Comparison of ENCODE assay signal across 1 cellular context in genomic region chr13:70108276-70108845, GRCh38.
TF ChIP-seq lines count a peak whose summit lies in the region.

TSS of gene KLHL1 (minus strand) at chr13:70108452. CDS start at chr13:70107699, 753 bp downstream.

TF ChIP-seq in IMR-90, 13 proteins besides CTCF, POLR2A, EP300 and RAD21:
- TF ChIP-seq CHD1 (IDR thresholded peaks at IDR 0.05; ENCODE audit: low read depth, low read length) (no peak), RFX5 (IDR thresholded peaks at IDR 0.05; ENCODE audit: low read depth, low read length) (no peak), USF2 (IDR thresholded peaks at IDR 0.05; ENCODE audit: low read depth, low read length) (no peak), MAFK (IDR thresholded peaks at IDR 0.05; ENCODE audit: low read depth, low read length) (no peak), MAZ (IDR thresholded peaks at IDR 0.05; ENCODE audit: borderline replicate concordance, low read depth, low read length) (no peak), CEBPB (IDR thresholded peaks at IDR 0.05; ENCODE audit: low read depth, low read length) (no peak), SMC3 (IDR thresholded peaks at IDR 0.05; ENCODE audit: low read depth, low read length) (no peak), RCOR1 (IDR thresholded peaks at IDR 0.05; ENCODE audit: insufficient replicate concordance, low read length) (no peak), NFE2L2 (IDR thresholded peaks at IDR 0.05; ENCODE audit: low read depth, low read length) (no peak), FOS (IDR thresholded peaks at IDR 0.05; ENCODE audit: low read depth, low read length) (no peak), BHLHE40 (IDR thresholded peaks at IDR 0.05; ENCODE audit: low read depth, low read length) (no peak)
TF ChIP-seq in IMR-90: peak in this region for 0.
